30 cellular contexts compared by ENCODE assay signal in genomic region chr4:188697217-188697616, GRCh38.
"Had no signal": no experiment of that assay in that cellular context is flagged by ENCODE, and none has a peak within 500 bp of the region (broad histone marks: within the 10 kb centered on the region; RNA-seq: fewer than 3 reads in every experiment).

No MANE protein-coding gene starts in this region.

- H3K9me3 ChIP-seq: body of pancreas, esophagus muscularis mucosa, gastrocnemius medialis, heart left ventricle had no signal

- H3K27ac Mint-ChIP-seq: activated CD4-positive, alpha-beta memory T cell treated with anti-CD3 and anti-CD28 coated beads for 36 hours; activated CD4-positive, alpha-beta T cell treated with anti-CD3 and anti-CD28 coated beads for 36 hours; activated CD4-positive, alpha-beta T cell treated with anti-CD3 and anti-CD28 coated beads, Interleukin-2, amount 10 ng/mL, durations not matched to agents 24 days and 14 days; activated CD8-positive, alpha-beta T cell treated with anti-CD3 and anti-CD28 coated beads, Interleukin-2, amount 10 ng/mL, durations not matched to agents 7 days and 5 days; activated naive CD4-positive, alpha-beta T cell treated with anti-CD3 and anti-CD28 coated beads, Interleukin-2, amount 10 ng/mL, durations not matched to agents 7 days and 5 days; activated naive CD4-positive, alpha-beta T cell treated with anti-CD3 and anti-CD28 coated beads, Interleukin-2, amount 50 U/mL, for 72 hours; activated naive CD8-positive, alpha-beta T cell treated with anti-CD3 and anti-CD28 coated beads, Interleukin-2, amount 10 ng/mL, durations not matched to agents 7 days and 5 days; activated T-cell treated with anti-CD3 and anti-CD28 coated beads, Interleukin-2, amount 50 U/mL, for 24 hours; activated T-cell treated with anti-CD3 and anti-CD28 coated beads, Interleukin-2, amount 50 U/mL, for 72 hours; effector memory CD8-positive, alpha-beta T cell had no signal

- H3K4me3 Mint-ChIP-seq: activated CD4-positive, alpha-beta memory T cell treated with anti-CD3 and anti-CD28 coated beads for 36 hours; activated CD4-positive, alpha-beta T cell treated with anti-CD3 and anti-CD28 coated beads for 36 hours; activated CD4-positive, alpha-beta T cell treated with anti-CD3 and anti-CD28 coated beads, Interleukin-2, amount 10 ng/mL, durations not matched to agents 24 days and 14 days; activated CD8-positive, alpha-beta T cell treated with anti-CD3 and anti-CD28 coated beads, Interleukin-2, amount 10 ng/mL, durations not matched to agents 7 days and 5 days; activated naive CD4-positive, alpha-beta T cell treated with anti-CD3 and anti-CD28 coated beads, Interleukin-2, amount 10 ng/mL, durations not matched to agents 7 days and 5 days; activated naive CD8-positive, alpha-beta T cell treated with anti-CD3 and anti-CD28 coated beads, Interleukin-2, amount 10 ng/mL, durations not matched to agents 7 days and 5 days; activated T-cell treated with anti-CD3 and anti-CD28 coated beads, Interleukin-2, amount 50 U/mL, for 24 hours; activated T-cell treated with anti-CD3 and anti-CD28 coated beads, Interleukin-2, amount 50 U/mL, for 72 hours; effector memory CD8-positive, alpha-beta T cell had no signal

- H3K27me3 ChIP-seq: body of pancreas, esophagus muscularis mucosa, foreskin keratinocyte, gastrocnemius medialis had no signal

- DNase-seq: activated CD4-positive, alpha-beta memory T cell treated with anti-CD3 and anti-CD28 coated beads for 36 hours; activated CD4-positive, alpha-beta T cell treated with anti-CD3 and anti-CD28 coated beads for 36 hours; activated CD4-positive, alpha-beta T cell treated with anti-CD3 and anti-CD28 coated beads, Interleukin-2, amount 10 ng/mL, durations not matched to agents 24 days and 14 days; activated CD4-positive, CD25-positive, alpha-beta regulatory T cell; activated CD4-positive, CD25-positive, alpha-beta regulatory T cell treated with anti-CD3 and anti-CD28 coated beads, Interleukin-2, amount 50 U/mL, for 72 hours; activated CD8-positive, alpha-beta memory T cell treated with anti-CD3 and anti-CD28 coated beads, Interleukin-2, amount 50 U/mL, for 48 hours; activated CD8-positive, alpha-beta T cell treated with anti-CD3 and anti-CD28 coated beads, Interleukin-2, amount 10 ng/mL, durations not matched to agents 7 days and 5 days; activated gamma-delta T cell; activated naive CD4-positive, alpha-beta T cell; activated naive CD4-positive, alpha-beta T cell treated with anti-CD3 and anti-CD28 coated beads, Interleukin-2, amount 10 ng/mL, durations not matched to agents 7 days and 5 days; activated naive CD8-positive, alpha-beta T cell treated with anti-CD3 and anti-CD28 coated beads, Interleukin-2, amount 10 ng/mL, durations not matched to agents 7 days and 5 days; activated T-cell treated with anti-CD3 and anti-CD28 coated beads for 4 hours; activated T-cell treated with anti-CD3 and anti-CD28 coated beads, Interleukin-2, amount 50 U/mL, for 24 hours; activated T-cell treated with anti-CD3 and anti-CD28 coated beads, Interleukin-2, amount 50 U/mL, for 72 hours; amygdala; aorta; body of pancreas; caudate nucleus; cortex of kidney; dermis blood vessel endothelial cell; effector CD4-positive, alpha-beta T cell; effector memory CD8-positive, alpha-beta T cell; erythroblast; foreskin keratinocyte; gastrocnemius medialis; glutamatergic neuron; heart left ventricle; T-helper 2 cell had no signal

- H3K27ac ChIP-seq: body of pancreas, esophagus muscularis mucosa, foreskin keratinocyte, gastrocnemius medialis, heart left ventricle had no signal

- H3K4me1 Mint-ChIP-seq: activated CD4-positive, alpha-beta T cell treated with anti-CD3 and anti-CD28 coated beads for 36 hours; activated CD4-positive, alpha-beta T cell treated with anti-CD3 and anti-CD28 coated beads, Interleukin-2, amount 10 ng/mL, durations not matched to agents 24 days and 14 days; activated naive CD4-positive, alpha-beta T cell treated with anti-CD3 and anti-CD28 coated beads, Interleukin-2, amount 10 ng/mL, durations not matched to agents 7 days and 5 days; activated naive CD8-positive, alpha-beta T cell treated with anti-CD3 and anti-CD28 coated beads, Interleukin-2, amount 10 ng/mL, durations not matched to agents 7 days and 5 days had no signal

- ATAC-seq: activated CD4-positive, alpha-beta T cell treated with anti-CD3 and anti-CD28 coated beads for 36 hours; activated CD8-positive, alpha-beta T cell treated with anti-CD3 and anti-CD28 coated beads, Interleukin-2, amount 10 ng/mL, durations not matched to agents 7 days and 5 days; activated naive CD4-positive, alpha-beta T cell treated with anti-CD3 and anti-CD28 coated beads, Interleukin-2, amount 50 U/mL, for 72 hours; activated T-cell treated with anti-CD3 and anti-CD28 coated beads, Interleukin-2, amount 50 U/mL, for 72 hours; body of pancreas; effector memory CD8-positive, alpha-beta T cell; foreskin keratinocyte; gastrocnemius medialis; heart left ventricle had no signal

- H3K9me3 Mint-ChIP-seq: activated CD4-positive, alpha-beta T cell treated with anti-CD3 and anti-CD28 coated beads, Interleukin-2, amount 10 ng/mL, durations not matched to agents 24 days and 14 days; activated T-cell treated with anti-CD3 and anti-CD28 coated beads, Interleukin-2, amount 50 U/mL, for 24 hours had no signal

- H3K4me1 ChIP-seq: body of pancreas, esophagus muscularis mucosa, foreskin keratinocyte, gastrocnemius medialis, heart left ventricle had no signal

- H3K36me3 ChIP-seq: esophagus muscularis mucosa, gastrocnemius medialis, heart left ventricle had no signal

- H3K27me3 Mint-ChIP-seq: activated CD4-positive, alpha-beta memory T cell treated with anti-CD3 and anti-CD28 coated beads for 36 hours; activated CD4-positive, alpha-beta T cell treated with anti-CD3 and anti-CD28 coated beads for 36 hours; activated CD4-positive, alpha-beta T cell treated with anti-CD3 and anti-CD28 coated beads, Interleukin-2, amount 10 ng/mL, durations not matched to agents 24 days and 14 days; activated naive CD4-positive, alpha-beta T cell treated with anti-CD3 and anti-CD28 coated beads, Interleukin-2, amount 10 ng/mL, durations not matched to agents 7 days and 5 days; activated naive CD8-positive, alpha-beta T cell treated with anti-CD3 and anti-CD28 coated beads, Interleukin-2, amount 10 ng/mL, durations not matched to agents 7 days and 5 days; activated T-cell treated with anti-CD3 and anti-CD28 coated beads, Interleukin-2, amount 50 U/mL, for 24 hours; effector memory CD8-positive, alpha-beta T cell had no signal

- H3K36me3 Mint-ChIP-seq: activated CD4-positive, alpha-beta memory T cell treated with anti-CD3 and anti-CD28 coated beads for 36 hours; activated naive CD4-positive, alpha-beta T cell treated with anti-CD3 and anti-CD28 coated beads, Interleukin-2, amount 10 ng/mL, durations not matched to agents 7 days and 5 days; activated naive CD4-positive, alpha-beta T cell treated with anti-CD3 and anti-CD28 coated beads, Interleukin-2, amount 50 U/mL, for 72 hours; activated naive CD8-positive, alpha-beta T cell treated with anti-CD3 and anti-CD28 coated beads, Interleukin-2, amount 10 ng/mL, durations not matched to agents 7 days and 5 days had no signal

- H3K4me3 ChIP-seq: body of pancreas, esophagus muscularis mucosa, gastrocnemius medialis, heart left ventricle had no signal
